In the genomic region with DNA sequence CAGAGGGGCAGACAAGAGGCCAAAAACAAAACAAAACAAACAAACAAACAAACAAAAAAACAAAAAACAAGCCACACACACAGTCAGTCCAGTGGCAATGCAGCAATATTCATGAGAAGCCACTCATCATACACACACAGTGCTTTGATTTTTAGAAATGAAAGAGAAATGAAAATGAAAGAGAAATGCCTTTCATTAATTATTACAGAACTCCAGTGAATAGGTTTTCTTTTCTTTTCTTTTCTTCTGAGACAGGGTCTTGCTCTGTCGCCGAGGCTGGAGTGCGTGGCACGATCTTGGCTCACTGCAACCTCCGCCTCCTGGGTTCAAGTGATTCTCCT, we compare ENCODE assay signal across 11 cellular contexts. TPM values are rescaled to one million over a fixed set of nuclear protein-coding genes. Genes with fewer than 3 reads are reported as not detected.
A peak's percentile ranks its signal among the peaks of the same experiment; 100 is the strongest.
DNase-seq lines count a peak whose midpoint lies in the region; ATAC-seq, FAIRE-seq and TF ChIP-seq lines count a peak whose summit lies in the region.
"Had no signal": no experiment of that assay in that cellular context is flagged by ENCODE, and none has a peak within 500 bp of the region (broad histone marks: within the 10 kb centered on the region; RNA-seq: fewer than 3 reads in every experiment).

No MANE protein-coding gene starts in this region.

- TF ChIP-seq CTCF in lower lobe of right lung (IDR thresholded peaks at IDR 0.05) (no peak), Calu3 (IDR thresholded peaks at IDR 0.05; ENCODE audit: unreplicated experiment) (no peak)

- no peaks in the 10 kb centered on the region for H3K4me1 Mint-ChIP-seq in Calu3 (ENCODE audit: low read depth, unreplicated experiment)

- no peak overlapping the region for H3K4me3 Mint-ChIP-seq in Calu3 (ENCODE audit: low read depth, unreplicated experiment)

- DNase-seq in lower lobe of right lung (no peak), Kasumi-1 (lab: John Stamatoyannopoulos, UW) (no peak), NCI-H2196 (lab: John Stamatoyannopoulos, UW; ENCODE audit: unreplicated experiment) (no peak), Calu3 (no peak), small intestine (no peak)
- DNase-seq: DMS79; effector CD8-positive, alpha-beta T cell; NCI-H1930 had no signal

- H3K4me1 ChIP-seq in lower lobe of right lung = peaks cover 14% of the 10 kb centered on the region
- H3K4me1 ChIP-seq in small intestine (ENCODE audit: control insufficient read depth in 2 of 2, insufficient read depth in 1 of 2, low read depth in 1 of 2, low read length in 1 of 2) = peaks cover 0 to 2% of the 10 kb centered on the region in 2 donors

- no peaks in the 10 kb centered on the region for H3K9me3 ChIP-seq in lower lobe of right lung
- H3K9me3 ChIP-seq in small intestine (ENCODE audit: control insufficient read depth, low read depth) = no peaks in the 10 kb centered on the region

- H3K36me3 ChIP-seq in lower lobe of right lung (no peaks in the 10 kb centered on the region), small intestine (ENCODE audit: control insufficient read depth in 2 of 2, insufficient read depth in 2 of 2, low read length in 2 of 2) (no peaks in the 10 kb centered on the region)

- intact Hi-C loops in lower lobe of right lung (cut with DNase I) = no loop called here
- intact Hi-C loops in Calu3 (cut with micrococcal nuclease; ENCODE audit: unreplicated experiment) = no loop called here

- peak overlapping the region; percentile 11 for H3K27ac ChIP-seq in lower lobe of right lung
- peak overlapping the region in 1 of 2 donors; percentile 19 for H3K27ac ChIP-seq in small intestine (ENCODE audit: low read depth in 1 of 2, low read length in 1 of 2)

- no peaks in the 10 kb centered on the region for H3K27me3 ChIP-seq in lower lobe of right lung (ENCODE audit: low read depth)
- H3K27me3 ChIP-seq in small intestine (ENCODE audit: control insufficient read depth in 2 of 2, insufficient read depth in 2 of 2, low read length in 2 of 2) = no peaks in the 10 kb centered on the region

- CTCF ChIA-PET in Calu3 (lab: Charles Lee) = interaction anchor here (0.9 kb wide), 1 partner anchor 37 kb away, joined by 6 read pairs; a partner anchor contains a TSS

- BruUV-seq in Calu3 (replicated peaks; lab: Mats Ljungman, UMichigan) = no TSS peak

- H3K27me3 Mint-ChIP-seq in Calu3 (ENCODE audit: unreplicated experiment) = no peaks in the 10 kb centered on the region

- FAIRE-seq in small intestine (lab: Jason Lieb, UNC) = no peak

- ATAC-seq in GM21381 (IDR thresholded peaks at IDR 0.05; ENCODE audit: unreplicated experiment) (peak; percentile 57), HG03139 (IDR thresholded peaks at IDR 0.05; ENCODE audit: unreplicated experiment) (peak; percentile 43), lower lobe of right lung (no peak)

- H3K36me3 Mint-ChIP-seq in Calu3 (ENCODE audit: insufficient read depth, unreplicated experiment) = no peaks in the 10 kb centered on the region

- H3K27ac Mint-ChIP-seq in Calu3 (ENCODE audit: unreplicated experiment) = no peak overlapping the region

- H3K4me3 ChIP-seq in GM08714 (ENCODE audit: low read length) (peak overlapping the region; percentile 13; the same call in 1 of the 2 replicates), lower lobe of right lung (no peak overlapping the region), small intestine (ENCODE audit: low read depth in 1 of 2, low read length in 2 of 2) (no peak overlapping the region)

- no peaks in the 10 kb centered on the region for H3K9me3 Mint-ChIP-seq in Calu3 (ENCODE audit: low read depth, unreplicated experiment)

- 43 to 70% (median 43%) methylated on average over 5 of the region's 5 CpGs for WGBS in small intestine, 3 donors

RNA-seq across cellular contexts. Expression of a gene that starts 36.9 kb away (rescaled TPM):
- total RNA-seq in lower lobe of right lung (42.7 TPM), Calu3 (2022) (23.6 and 29.4 TPM in 2 replicates)
- 1 to 10 TPM; 1.4 to 7.9 (median 5.8) TPM for polyA plus RNA-seq in small intestine

Comparison
In these comparisons a context has a peak if more than half of its experiments do, and no peak if none do; other contexts are left out.
1. ATAC-seq: peak in GM21381 (single experiment) and HG03139 (single experiment); none in lower lobe of right lung (0 of 2).